ENCODE assay signal across 8 cellular contexts in the genomic region with DNA sequence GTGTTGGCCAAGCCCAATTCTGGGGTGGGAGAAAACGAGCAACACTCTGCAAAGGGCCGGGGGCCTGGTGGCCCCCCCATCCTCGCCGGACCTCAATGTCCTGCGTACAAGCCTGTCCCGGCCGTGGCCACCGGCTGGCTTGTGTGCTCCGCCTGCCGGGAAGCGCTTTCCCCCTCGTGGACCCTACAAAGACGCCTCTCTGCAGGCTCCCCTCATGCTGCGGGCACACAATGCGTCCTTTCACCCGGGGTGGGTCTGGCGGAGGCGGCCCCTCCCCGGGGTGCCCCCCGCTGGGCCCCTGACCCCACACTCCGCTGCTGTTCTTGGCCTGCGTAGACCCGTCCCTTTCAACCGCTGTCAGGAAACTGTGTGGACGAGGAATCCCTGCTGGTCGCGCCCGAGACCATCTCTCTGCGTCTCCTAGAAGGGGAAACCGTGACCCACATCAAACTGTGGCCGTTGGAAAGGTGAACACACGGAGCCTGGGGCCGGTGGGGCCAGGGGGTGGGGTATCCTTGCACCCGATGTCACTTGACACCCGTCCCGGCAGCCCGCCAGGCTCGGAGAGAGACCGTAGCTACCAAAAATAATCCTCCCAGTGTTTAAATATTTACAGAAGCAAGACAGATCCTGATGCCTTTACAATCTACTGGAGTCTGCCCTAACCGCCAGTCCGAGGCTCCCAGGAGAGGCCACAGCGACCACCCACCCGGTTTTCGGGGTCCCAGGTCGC. TPM values are rescaled to one million over a fixed set of nuclear protein-coding genes. Genes with fewer than 3 reads are reported as not detected.
A peak's percentile ranks its signal among the peaks of the same experiment; 100 is the strongest.
DNase-seq lines count a peak whose midpoint lies in the region; ATAC-seq and TF ChIP-seq lines count a peak whose summit lies in the region.

No MANE protein-coding gene starts in this region.

- intact Hi-C loops in activated CD4-positive, alpha-beta T cell treated with anti-CD3 and anti-CD28 coated beads for 36 hours (cut with DNase I, micrococcal nuclease): loop anchor here (1.0 to 10.0 kb wide), 11 partner anchors 57 to 1217 kb away; a partner anchor contains a TSS
- intact Hi-C loops in psoas muscle (cut with DNase I) (loop anchor here (2.0 to 10.0 kb wide), 7 partner anchors 147 to 250 kb away; no protein-coding TSS in a partner anchor), posterior cingulate gyrus (cut with DNase I) (loop anchor here (2.0 to 5.0 kb wide), 2 partner anchors 150 to 201 kb away; no protein-coding TSS in a partner anchor)

- CTCF ChIA-PET in activated CD4-positive, alpha-beta T cell treated with anti-CD3 and anti-CD28 coated beads for 36 hours (lab: Charles Lee): interaction anchor here (0.6 to 1.1 kb wide), 5 partner anchors 16 to 555 kb away, joined by 3 to 5 read pairs (median 3); no protein-coding TSS in a partner anchor

- H3K36me3 Mint-ChIP-seq in activated CD4-positive, alpha-beta T cell treated with anti-CD3 and anti-CD28 coated beads for 36 hours (ENCODE audit: low read depth): peaks cover 5% of the 10 kb centered on the region

- DNase-seq in activated CD4-positive, alpha-beta T cell treated with anti-CD3 and anti-CD28 coated beads for 36 hours: peak; percentile 33
- DNase-seq in activated CD4-positive, alpha-beta T cell treated with anti-CD3 and anti-CD28 coated beads, Interleukin-2, amount 50 U/mL, for 4 hours: no peak
- DNase-seq in SK-MEL-5 (ENCODE audit: low read depth, low spot score) (peak; percentile 74), fibroblast of pulmonary artery (ENCODE audit: low read depth) (no peak), psoas muscle (no peak), posterior cingulate gyrus (no peak), NCI-H524 treated with DMSO at 0.1 percent for 48 hours (lab: John Stamatoyannopoulos, UW) (no peak)

- no peaks in the 10 kb centered on the region for H3K36me3 ChIP-seq in psoas muscle (ENCODE audit: insufficient read depth in 1 of 2, low read depth in 1 of 2)

- no peaks in the 10 kb centered on the region for H3K4me1 ChIP-seq in psoas muscle

- H3K27me3 ChIP-seq in psoas muscle (ENCODE audit: insufficient read depth in 3 of 3, low read length in 2 of 3): peaks cover 0 to 48% (median 4%) of the 10 kb centered on the region in 3 donors

- H3K4me3 ChIP-seq in fibroblast of pulmonary artery (replicated peaks; ENCODE audit: low read depth, low read length) (peak overlapping the region; percentile 22), psoas muscle (peak overlapping the region; percentile 28)

- H3K27me3 Mint-ChIP-seq in activated CD4-positive, alpha-beta T cell treated with anti-CD3 and anti-CD28 coated beads for 36 hours: no peaks in the 10 kb centered on the region

- no peak overlapping the region for H3K27ac ChIP-seq in psoas muscle

- no peaks in the 10 kb centered on the region for H3K9me3 Mint-ChIP-seq in activated CD4-positive, alpha-beta T cell treated with anti-CD3 and anti-CD28 coated beads for 36 hours (ENCODE audit: low read depth)

- TF ChIP-seq CTCF in fibroblast of pulmonary artery (IDR thresholded peaks at IDR 0.05; ENCODE audit: low read length, missing control alignments) (no peak), psoas muscle (IDR thresholded peaks at IDR 0.05) (no peak)

- H3K4me3 Mint-ChIP-seq in activated CD4-positive, alpha-beta T cell treated with anti-CD3 and anti-CD28 coated beads for 36 hours: peak overlapping the region; percentile 75

- in situ Hi-C loops in SK-MEL-5 (cut with HindIII; ENCODE audit: low pct_unique_long_range_greater_than_20kb, low sequenced_read_pairs): loop anchor here (25.0 kb wide), 1 partner anchor 205 kb away; a partner anchor contains a TSS

- 29 to 42% (median 41%) methylated on average over 42 to 45 of the region's 45 CpGs for WGBS in psoas muscle, 3 donors

- H3K9me3 ChIP-seq in psoas muscle: no peaks in the 10 kb centered on the region

- peaks cover 48% of the 10 kb centered on the region for H3K4me1 Mint-ChIP-seq in activated CD4-positive, alpha-beta T cell treated with anti-CD3 and anti-CD28 coated beads for 36 hours

- H3K27ac Mint-ChIP-seq in activated CD4-positive, alpha-beta T cell treated with anti-CD3 and anti-CD28 coated beads for 36 hours: peak overlapping the region; percentile 94

- ATAC-seq in activated CD4-positive, alpha-beta T cell treated with anti-CD3 and anti-CD28 coated beads for 36 hours: peak; percentile 4
- ATAC-seq in psoas muscle (peak; percentile 1 to 17 (median 7)), HG02840 (IDR thresholded peaks at IDR 0.05; ENCODE audit: low FRiP score, unreplicated experiment) (no peak)

- POLR2A ChIA-PET in activated CD4-positive, alpha-beta T cell treated with anti-CD3 and anti-CD28 coated beads for 36 hours (lab: Charles Lee): no interaction called here

RNA-seq across cellular contexts. Expression of a gene that starts 43.6 kb away (rescaled TPM):
- total RNA-seq in activated CD4-positive, alpha-beta T cell treated with anti-CD3 and anti-CD28 coated beads for 36 hours: 10 to 100 TPM in 1 of 2 experiments, 1 to 10 TPM in 1; 8.3 to 10.4 TPM
- 1,021 and 1,023 TPM in 2 replicates for total RNA-seq in SK-MEL-5 (2014; rRNA removed; shearing (Covaris generic))
- polyA plus RNA-seq in SK-MEL-5 (2015; cell fraction: cytosol; rRNA removed): 967 and 1,143 TPM in 2 replicates
- polyA plus RNA-seq in SK-MEL-5 (2015; cell fraction: nucleus; rRNA removed): 973 and 1,036 TPM in 2 replicates
- total RNA-seq in psoas muscle: 10 to 100 TPM in 2 of 4 donors, 1 to 10 TPM in 2; 6.5 to 11.4 (median 8.7) TPM
- polyA plus RNA-seq in psoas muscle: 1 to 10 TPM; 1.7 to 6.4 (median 3.2) TPM

RNA-seq across cellular contexts. Expression of a gene that starts 44.4 kb away (rescaled TPM):
- under 1 TPM; 0.56 to 0.57 TPM for total RNA-seq in activated CD4-positive, alpha-beta T cell treated with anti-CD3 and anti-CD28 coated beads for 36 hours
- total RNA-seq in SK-MEL-5 (2014; rRNA removed; shearing (Covaris generic)): 9.0 and 12.9 TPM in 2 replicates
- polyA plus RNA-seq in SK-MEL-5 (2015; cell fraction: cytosol; rRNA removed): 9.8 and 17.5 TPM in 2 replicates
- polyA plus RNA-seq in SK-MEL-5 (2015; cell fraction: nucleus; rRNA removed): 69.5 and 75.4 TPM in 2 replicates
- total RNA-seq in psoas muscle: 1 to 10 TPM in 3 of 4 donors, under 1 TPM in 1; 0.71 to 1.9 (median 1.7) TPM
- 1 to 10 TPM in 2 of 3 donors, under 1 TPM in 1; 0.51 to 1.4 (median 1.2) TPM for polyA plus RNA-seq in psoas muscle

Comparison
In these comparisons a context has a peak if more than half of its experiments do, and no peak if none do; other contexts are left out.
1. DNase-seq: peak in activated CD4-positive, alpha-beta T cell treated with anti-CD3 and anti-CD28 coated beads for 36 hours (single experiment) and SK-MEL-5 (single experiment); none in activated CD4-positive, alpha-beta T cell treated with anti-CD3 and anti-CD28 coated beads, Interleukin-2, amount 50 U/mL, for 4 hours (0 of 2), fibroblast of pulmonary artery (single experiment), psoas muscle (0 of 2), posterior cingulate gyrus (0 of 10) and NCI-H524 treated with DMSO at 0.1 percent for 48 hours (single experiment).
2. RNA of a gene that starts 43.6 kb away (total RNA-seq): 1,021 to 1,023 TPM in SK-MEL-5; 6.5 to 11.4 TPM in psoas muscle and 8.3 to 10.4 TPM in activated CD4-positive, alpha-beta T cell treated with anti-CD3 and anti-CD28 coated beads for 36 hours; every median in the first group is over 10 times any median in the second.